Comparison of ENCODE assay signal across 1 cellular context in genomic region chr22:44181912-44182590, GRCh38.
TF ChIP-seq lines count a peak whose summit lies in the region.

No MANE protein-coding gene starts in this region.

TF ChIP-seq in GM23338, 12 proteins besides CTCF, POLR2A, EP300 and RAD21 (continued from another document):
- TF ChIP-seq ZNF462 (CRISPR knock-in tag; IDR thresholded peaks at IDR 0.05) (no peak), REST (IDR thresholded peaks at IDR 0.05; ENCODE audit: unreplicated experiment) (no peak), STAT1 (IDR thresholded peaks at IDR 0.05; ENCODE audit: unreplicated experiment) (no peak), NANOG (IDR thresholded peaks at IDR 0.05; ENCODE audit: borderline replicate concordance) (no peak)
